ENCODE assay signal across 14 cellular contexts in the genomic region with DNA sequence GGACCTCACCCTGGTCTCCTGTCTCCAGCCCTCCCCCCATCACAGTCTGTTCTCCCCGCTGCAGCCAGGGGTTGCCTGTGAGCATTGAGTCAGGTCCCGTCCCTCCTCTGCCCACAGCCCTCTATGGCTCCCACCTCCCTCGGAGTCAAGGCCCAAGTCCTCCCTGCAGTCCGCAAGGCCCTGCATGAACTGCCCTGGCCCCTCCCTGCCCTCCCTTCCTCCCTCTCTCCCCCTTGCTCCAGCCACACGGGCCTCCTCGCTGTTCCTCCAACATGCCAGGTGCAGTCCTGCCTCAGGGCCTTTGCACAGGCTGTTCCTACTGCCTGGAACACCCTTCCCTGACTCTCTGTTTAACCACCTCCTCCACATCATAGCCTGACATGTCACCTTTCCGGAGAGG. TPM values are rescaled to one million over a fixed set of nuclear protein-coding genes. Genes with fewer than 3 reads are reported as not detected.
"Had no signal": no experiment of that assay in that cellular context is flagged by ENCODE, and none has a peak within 500 bp of the region (broad histone marks: within the 10 kb centered on the region; RNA-seq: fewer than 3 reads in every experiment).

No MANE protein-coding gene starts in this region.

- H3K4me3 ChIP-seq: sigmoid colon, tibial artery had no signal

- FAIRE-seq: endometrium, small intestine had no signal

- H3K9me3 ChIP-seq: neutrophil had no signal

- DNase-seq: effector memory CD4-positive, alpha-beta T cell; foreskin keratinocyte; kidney glomerular epithelial cell; naive thymus-derived CD4-positive, alpha-beta T cell; nephron progenitor cell; sigmoid colon; small intestine; stimulated activated CD4-positive, alpha-beta T cell treated with anti-CD3 and anti-CD28 coated beads, Interleukin-2, amount 100 ng/mL, for 48 hours; stimulated activated naive CD8-positive, alpha-beta T cell treated with anti-CD3 and anti-CD28 coated beads, Interleukin-15, Interleukin-2, amounts not matched to agents 100 U/mL and 50 U/mL, for 24 hours; tibial artery had no signal

- H3K27ac ChIP-seq: epithelial cell of prostate, foreskin keratinocyte, neutrophil, sigmoid colon, tibial artery had no signal

- H3K36me3 ChIP-seq: neutrophil, sigmoid colon, tibial artery had no signal

- ATAC-seq: naive thymus-derived CD4-positive, alpha-beta T cell; stimulated activated naive CD8-positive, alpha-beta T cell treated with anti-CD3 and anti-CD28 coated beads, Interleukin-15, Interleukin-2, amounts not matched to agents 100 U/mL and 50 U/mL, for 24 hours had no signal

RNA-seq across cellular contexts. Expression of gene TINCR, which starts 2.8 kb away (rescaled TPM):
- total RNA-seq: pulmonary artery endothelial cell had no signal
- polyA plus RNA-seq: naive thymus-derived CD4-positive, alpha-beta T cell had no signal
